2 cellular contexts compared by ENCODE assay signal in genomic region chr22:22479999-22480532, GRCh38.
TF ChIP-seq lines count a peak whose summit lies in the region.

No MANE protein-coding gene starts in this region.

TF ChIP-seq in IMR-90, 13 proteins besides CTCF, POLR2A, EP300 and RAD21:
- 0 out of 2 replicates have a peak, but pooled peaks have one; percentile 20 for TF ChIP-seq CEBPB (IDR thresholded peaks at IDR 0.05; ENCODE audit: low read depth, low read length)
- no peak for TF ChIP-seq USF2 (IDR thresholded peaks at IDR 0.05; ENCODE audit: low read depth, low read length)
TF ChIP-seq in IMR-90: peak in this region for 1.

TF ChIP-seq in K562, 482 proteins besides CTCF, POLR2A, EP300 and RAD21 (continues in another document):
- TF ChIP-seq CLOCK (CRISPR knock-in tag; IDR thresholded peaks at IDR 0.05; ENCODE audit: borderline replicate concordance) (no peak), ZBTB43 (CRISPR knock-in tag; IDR thresholded peaks at IDR 0.05) (no peak), MGA (IDR thresholded peaks at IDR 0.05) (no peak), ZNF318 (IDR thresholded peaks at IDR 0.05; ENCODE audit: borderline replicate concordance in 1 of 2, low read depth in 1 of 2) (no peak), UBTF (IDR thresholded peaks at IDR 0.05; ENCODE audit: borderline replicate concordance in 1 of 2, low read depth in 2 of 2, low read length in 2 of 2) (no peak), SFPQ (IDR thresholded peaks at IDR 0.05; ENCODE audit: low read depth, low read length) (no peak), GTF3C2 (IDR thresholded peaks at IDR 0.05; ENCODE audit: borderline replicate concordance, extremely low read depth, insufficient read length) (no peak)
